1 cellular context compared by ENCODE assay signal in genomic region chr4:175953960-175954521, GRCh38.
TF ChIP-seq lines count a peak whose summit lies in the region.

No MANE protein-coding gene starts in this region.

TF ChIP-seq in GM23338, 12 proteins besides CTCF, POLR2A, EP300 and RAD21 (continued from another document):
- no peak for TF ChIP-seq ZNF462 (CRISPR knock-in tag; IDR thresholded peaks at IDR 0.05)
- TF ChIP-seq NANOG (IDR thresholded peaks at IDR 0.05; ENCODE audit: borderline replicate concordance), result no peak
- TF ChIP-seq REST (IDR thresholded peaks at IDR 0.05; ENCODE audit: unreplicated experiment), result no peak
- TF ChIP-seq ETS1 (IDR thresholded peaks at IDR 0.05), result no peak
